ENCODE assay signal across 13 cellular contexts in the genomic region with DNA sequence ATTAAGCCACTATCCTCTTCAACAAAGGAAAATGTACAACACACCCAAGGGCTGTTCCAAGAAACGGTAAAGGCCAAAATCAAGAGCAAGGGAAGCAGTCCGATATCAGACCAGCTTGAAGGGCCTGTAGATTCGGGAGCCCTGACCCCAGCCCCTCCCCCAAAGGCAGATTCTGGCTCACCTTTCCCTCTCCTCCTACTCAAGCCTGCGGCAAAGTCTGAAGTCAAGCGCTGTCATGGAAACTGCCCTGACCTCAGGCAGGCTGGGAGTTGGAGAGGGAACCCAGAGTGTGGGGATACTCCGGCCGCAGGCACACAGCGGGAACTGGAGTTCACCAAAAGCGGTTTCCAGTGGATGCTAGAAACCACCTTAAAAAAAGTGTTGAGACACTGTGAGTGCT. TPM values are rescaled to one million over a fixed set of nuclear protein-coding genes. Genes with fewer than 3 reads are reported as not detected.
DNase-seq lines count a peak whose midpoint lies in the region; ATAC-seq, FAIRE-seq and TF ChIP-seq lines count a peak whose summit lies in the region.
"Had no signal": no experiment of that assay in that cellular context is flagged by ENCODE, and none has a peak within 500 bp of the region (broad histone marks: within the 10 kb centered on the region; RNA-seq: fewer than 3 reads in every experiment).

No MANE protein-coding gene starts in this region.

- ATAC-seq in activated T-cell treated with anti-CD3 and anti-CD28 coated beads, Interleukin-2, amount 50 U/mL, for 72 hours (replicated peaks in 1 of 2), result no peak

- peak overlapping the region; percentile 82 to 86 for H3K4me3 Mint-ChIP-seq in activated T-cell treated with anti-CD3 and anti-CD28 coated beads, Interleukin-2, amount 50 U/mL, for 72 hours
- H3K4me3 Mint-ChIP-seq in endodermal cell, result peak overlapping the region; percentile 83

- H3K4me1 Mint-ChIP-seq in activated T-cell treated with anti-CD3 and anti-CD28 coated beads, Interleukin-2, amount 50 U/mL, for 72 hours (ENCODE audit: low read depth), result peaks cover 31% of the 10 kb centered on the region
- H3K4me1 Mint-ChIP-seq in endodermal cell, result peaks cover 5% of the 10 kb centered on the region

- CTCF ChIA-PET in PC-9 (lab: Charles Lee), result no interaction called here

- H3K27me3 ChIP-seq in PC-9 (ENCODE audit: insufficient read depth, low read depth) (no peaks in the 10 kb centered on the region), endodermal cell (ENCODE audit: control insufficient read depth, insufficient read depth, low read length, poor library complexity, severe bottlenecking) (no peaks in the 10 kb centered on the region), smooth muscle cell (ENCODE audit: low read depth) (no peaks in the 10 kb centered on the region)

- no peak for DNase-seq in activated T-cell treated with anti-CD3 and anti-CD28 coated beads, Interleukin-2, amount 50 U/mL, for 72 hours
- no peak for DNase-seq in activated T-cell treated with anti-CD3 and anti-CD28 coated beads, Interleukin-2, amount 50 U/mL, for 48 hours
- DNase-seq in PC-9 (no peak), endodermal cell (peak; percentile 54), smooth muscle cell (lab: John Stamatoyannopoulos, UW; ENCODE audit: unreplicated experiment) (no peak), OCI-M1 (lab: John Stamatoyannopoulos, UW) (no peak), D721Med (ENCODE audit: insufficient read length, low spot score) (no peak)
- DNase-seq in central memory CD4-positive, alpha-beta T cell, result no peak
- DNase-seq: NCI-H2029 treated with DMSO at 0.1 percent for 48 hours; small intestine; stimulated activated naive CD4-positive, alpha-beta T cell treated with Interleukin-2 at 50 U/mL for 16 hours had no signal

- no TSS peak for BruUV-seq in PC-9 (replicated peaks; lab: Mats Ljungman, UMichigan)

- TF ChIP-seq CTCF in PC-9 (conservative IDR thresholded peaks at IDR 0.05) (no peak), endodermal cell (conservative IDR thresholded peaks at IDR 0.05) (no peak), smooth muscle cell (IDR thresholded peaks at IDR 0.05; ENCODE audit: borderline replicate concordance, insufficient read depth, poor library complexity, severe bottlenecking) (no peak), D721Med (IDR thresholded peaks at IDR 0.05; ENCODE audit: insufficient read depth, missing control alignments) (no peak)

- H3K4me1 ChIP-seq in PC-9 (replicated peaks; ENCODE audit: insufficient read depth) (peaks cover 27% of the 10 kb centered on the region), endodermal cell (ENCODE audit: control insufficient read depth, insufficient read depth, low read length) (peaks cover 7% of the 10 kb centered on the region), smooth muscle cell (ENCODE audit: low read depth) (peaks cover 10% of the 10 kb centered on the region)

- H3K4me2 ChIP-seq in PC-9, result peak overlapping the region; percentile 90
- peak overlapping the region; percentile 99 for H3K4me2 ChIP-seq in smooth muscle cell

- H3K79me2 ChIP-seq in PC-9 (ENCODE audit: low read depth) (peaks cover 57% of the 10 kb centered on the region), smooth muscle cell (ENCODE audit: low read depth) (peaks cover 59% of the 10 kb centered on the region)

- H3K9ac ChIP-seq in endodermal cell (ENCODE audit: extremely low read depth, low read length, poor library complexity, severe bottlenecking) (peak overlapping the region; percentile 96), smooth muscle cell (ENCODE audit: low read depth) (peak overlapping the region; percentile 97)

- no peak for FAIRE-seq in D721Med (lab: Jason Lieb, UNC)
- FAIRE-seq: endometrium, GM12891, small intestine had no signal

- peak overlapping the region; percentile 85 for H3K27ac Mint-ChIP-seq in activated T-cell treated with anti-CD3 and anti-CD28 coated beads, Interleukin-2, amount 50 U/mL, for 72 hours
- H3K27ac Mint-ChIP-seq in endodermal cell, result peak overlapping the region; percentile 37

- intact Hi-C loops in PC-9 (cut with micrococcal nuclease; ENCODE audit: unreplicated experiment), result loop anchor here (10.0 kb wide), 1 partner anchor 215 kb away; no protein-coding TSS in a partner anchor

- H3K9me3 ChIP-seq in PC-9 (ENCODE audit: insufficient read depth, low read depth) (no peaks in the 10 kb centered on the region), endodermal cell (ENCODE audit: control insufficient read depth, low read length) (no peaks in the 10 kb centered on the region), smooth muscle cell (replicated peaks; ENCODE audit: low read depth) (no peaks in the 10 kb centered on the region)

- H3K4me3 ChIP-seq in PC-9, result peak overlapping the region; percentile 66; the same call in 1 of the 2 replicates
- peak overlapping the region; percentile 97 for H3K4me3 ChIP-seq in endodermal cell (ENCODE audit: low read length)
- no peak overlapping the region for H3K4me3 ChIP-seq in smooth muscle cell

- no peaks in the 10 kb centered on the region for H3K9me2 ChIP-seq in PC-9 (ENCODE audit: insufficient read depth)

- H2AFZ ChIP-seq in PC-9 (no peak overlapping the region), smooth muscle cell (ENCODE audit: low read depth) (no peak overlapping the region)

- peaks cover 16 to 34% of the 10 kb centered on the region in 2 donors for H3K36me3 Mint-ChIP-seq in activated T-cell treated with anti-CD3 and anti-CD28 coated beads, Interleukin-2, amount 50 U/mL, for 72 hours (ENCODE audit: insufficient read depth in 2 of 2)
- peaks cover 59% of the 10 kb centered on the region for H3K36me3 Mint-ChIP-seq in endodermal cell (ENCODE audit: low read depth)

- H4K20me1 ChIP-seq in PC-9 (ENCODE audit: insufficient read depth), result peaks cover 12% of the 10 kb centered on the region
- H4K20me1 ChIP-seq in smooth muscle cell (ENCODE audit: low read depth), result peaks cover 44% of the 10 kb centered on the region

- H3K36me3 ChIP-seq in PC-9 (ENCODE audit: low read depth), result no peaks in the 10 kb centered on the region
- H3K36me3 ChIP-seq in endodermal cell (ENCODE audit: control insufficient read depth, insufficient read depth, low read length), result peaks cover 66% of the 10 kb centered on the region
- no peaks in the 10 kb centered on the region for H3K36me3 ChIP-seq in smooth muscle cell (ENCODE audit: low read depth)

- 93 to 98% methylated on average over 6 to 9 of the region's 9 CpGs for WGBS in endodermal cell (ENCODE audit: insufficient coverage in 1 of 2, insufficient read length in 1 of 2), 2 experiments
- 94% methylated on average over 9 of the region's 9 CpGs for WGBS in smooth muscle cell (ENCODE audit: low lambda C conversion rate)

- no peaks in the 10 kb centered on the region for H3K27me3 Mint-ChIP-seq in activated T-cell treated with anti-CD3 and anti-CD28 coated beads, Interleukin-2, amount 50 U/mL, for 72 hours (ENCODE audit: low read depth)
- H3K27me3 Mint-ChIP-seq in endodermal cell (ENCODE audit: insufficient read depth), result no peaks in the 10 kb centered on the region

- POLR2A ChIA-PET in PC-9 (lab: Charles Lee; ENCODE audit: unreplicated experiment), result no interaction called here

- H3F3A ChIP-seq in PC-9 (ENCODE audit: insufficient read depth, low read depth) (peaks cover 38% of the 10 kb centered on the region), smooth muscle cell (ENCODE audit: low read depth) (no peaks in the 10 kb centered on the region)

- no peak overlapping the region for H3K27ac ChIP-seq in PC-9
- no peak overlapping the region for H3K27ac ChIP-seq in endodermal cell (ENCODE audit: low read depth, low read length)
- peak overlapping the region; percentile 56 for H3K27ac ChIP-seq in smooth muscle cell (ENCODE audit: low read depth)

- no peaks in the 10 kb centered on the region for H3K9me3 Mint-ChIP-seq in activated T-cell treated with anti-CD3 and anti-CD28 coated beads, Interleukin-2, amount 50 U/mL, for 72 hours
- H3K9me3 Mint-ChIP-seq in endodermal cell, result no peaks in the 10 kb centered on the region

RNA-seq across cellular contexts. Expression of gene ALYREF, which starts 1.8 kb away (rescaled TPM):
- 100 to 1,000 TPM in 1 of 2 donors, 10 to 100 TPM in 1; 95.9 to 122 TPM for total RNA-seq in activated T-cell treated with anti-CD3 and anti-CD28 coated beads, Interleukin-2, amount 50 U/mL, for 72 hours
- 138 and 156 TPM in 2 replicates for total RNA-seq in PC-9 (2021)
- total RNA-seq in endodermal cell, result 100 to 1,000 TPM; 154 to 170 TPM
- polyA plus RNA-seq in endodermal cell (2013, experiment 1 of 2), result 123 TPM
- polyA plus RNA-seq in endodermal cell (2013, experiment 2 of 2), result 122 TPM
- total RNA-seq in smooth muscle cell, result 58.9 and 75.9 TPM in 2 replicates
- polyA plus RNA-seq in smooth muscle cell, result 123 and 136 TPM in 2 replicates

RNA-seq across cellular contexts. Expression of gene ANAPC11, which starts 1.9 kb away (rescaled TPM):
- total RNA-seq in activated T-cell treated with anti-CD3 and anti-CD28 coated beads, Interleukin-2, amount 50 U/mL, for 72 hours, result 100 to 1,000 TPM in 1 of 2 donors, 10 to 100 TPM in 1; 78.5 to 106 TPM
- total RNA-seq in PC-9 (2021) (187 and 256 TPM in 2 replicates), endodermal cell (100 to 1,000 TPM; 161 to 195 TPM), smooth muscle cell (147 and 222 TPM in 2 replicates)
- 211 TPM for polyA plus RNA-seq in endodermal cell (2013, experiment 1 of 2)
- 200 TPM for polyA plus RNA-seq in endodermal cell (2013, experiment 2 of 2)
- 428 and 444 TPM in 2 replicates for polyA plus RNA-seq in smooth muscle cell

RNA-seq across cellular contexts. Expression of gene NPB, which starts 12.4 kb away (rescaled TPM):
- under 1 TPM in 1 of 2 donors, not detected in 1; 0.19 TPM for total RNA-seq in activated T-cell treated with anti-CD3 and anti-CD28 coated beads, Interleukin-2, amount 50 U/mL, for 72 hours
- total RNA-seq in PC-9 (2021) (0.83 and 1.1 TPM in 2 replicates), endodermal cell (1 to 10 TPM; 3.3 to 3.7 TPM), smooth muscle cell (7.9 TPM in 1 of 2 replicates, not detected in the other)
- 1.0 TPM for polyA plus RNA-seq in endodermal cell (2013, experiment 1 of 2)
- 1.2 TPM for polyA plus RNA-seq in endodermal cell (2013, experiment 2 of 2)
- polyA plus RNA-seq in smooth muscle cell, result 13.6 and 14.4 TPM in 2 replicates

RNA-seq across cellular contexts. Expression of gene ARHGDIA, which starts 18.5 kb away (rescaled TPM):
- total RNA-seq in activated T-cell treated with anti-CD3 and anti-CD28 coated beads, Interleukin-2, amount 50 U/mL, for 72 hours, result 100 to 1,000 TPM; 369 to 410 TPM
- 242 and 309 TPM in 2 replicates for total RNA-seq in PC-9 (2021)
- 100 to 1,000 TPM; 240 to 254 TPM for total RNA-seq in endodermal cell
- 180 TPM for polyA plus RNA-seq in endodermal cell (2013, experiment 1 of 2)
- polyA plus RNA-seq in endodermal cell (2013, experiment 2 of 2), result 185 TPM
- 67.6 and 256 TPM in 2 replicates for total RNA-seq in smooth muscle cell
- polyA plus RNA-seq in smooth muscle cell, result 353 and 360 TPM in 2 replicates

RNA-seq across cellular contexts. Expression of gene PCYT2, which starts 21.6 kb away (rescaled TPM):
- 10 to 100 TPM; 13.9 to 14.2 TPM for total RNA-seq in activated T-cell treated with anti-CD3 and anti-CD28 coated beads, Interleukin-2, amount 50 U/mL, for 72 hours
- total RNA-seq in PC-9 (2021), result 54.7 and 82.2 TPM in 2 replicates
- total RNA-seq in endodermal cell, result 10 to 100 TPM; 66.8 to 70.9 TPM
- 38.9 TPM for polyA plus RNA-seq in endodermal cell (2013, experiment 1 of 2)
- 40.4 TPM for polyA plus RNA-seq in endodermal cell (2013, experiment 2 of 2)
- total RNA-seq in smooth muscle cell, result 10.3 and 11.4 TPM in 2 replicates
- 27.9 and 50.6 TPM in 2 replicates for polyA plus RNA-seq in smooth muscle cell
